ENCODE assay signal across 8 cellular contexts in genomic region chr2:85540131-85540587, GRCh38. TPM values are rescaled to one million over a fixed set of nuclear protein-coding genes. Genes with fewer than 3 reads are reported as not detected.
DNase-seq lines count a peak whose midpoint lies in the region; ATAC-seq and TF ChIP-seq lines count a peak whose summit lies in the region.

No MANE protein-coding gene starts in this region.

- peak overlapping the region; percentile 97 for H3K4me2 ChIP-seq in KMS-11

- H2AFZ ChIP-seq in KMS-11 (ENCODE audit: low read depth) = no peak overlapping the region

- TF ChIP-seq CTCF in BJ (IDR thresholded peaks at IDR 0.05; ENCODE audit: insufficient read depth, low read depth, low read length) (no peak), KMS-11 (conservative IDR thresholded peaks at IDR 0.05; ENCODE audit: low read depth, low read length) (no peak), brain microvascular endothelial cell (IDR thresholded peaks at IDR 0.05; ENCODE audit: low read depth, low read length, missing control alignments) (no peak), mesothelial cell of epicardium (IDR thresholded peaks at IDR 0.05; ENCODE audit: unreplicated experiment) (no peak)

- H3K4me3 Mint-ChIP-seq in mesothelial cell of epicardium = peak overlapping the region; percentile 89

- H3K27me3 ChIP-seq in BJ (ENCODE audit: control insufficient read depth, insufficient read depth, low read length) = no peaks in the 10 kb centered on the region
- H3K27me3 ChIP-seq in KMS-11 (ENCODE audit: insufficient read depth, low read depth) = no peaks in the 10 kb centered on the region; the same call in 1 of the 2 replicates
- H3K27me3 ChIP-seq in brain microvascular endothelial cell (replicated peaks) = no peaks in the 10 kb centered on the region

- H3K36me3 Mint-ChIP-seq in mesothelial cell of epicardium = peaks cover 29% of the 10 kb centered on the region

- H3K27ac Mint-ChIP-seq in mesothelial cell of epicardium = peak overlapping the region; percentile 86

- peaks cover 38% of the 10 kb centered on the region for H4K20me1 ChIP-seq in KMS-11 (ENCODE audit: insufficient read depth)

- H3K36me3 ChIP-seq in BJ (ENCODE audit: control insufficient read depth, insufficient read depth, low read length) (peaks cover 11% of the 10 kb centered on the region), KMS-11 (ENCODE audit: insufficient read depth) (peaks cover 37% of the 10 kb centered on the region), brain microvascular endothelial cell (replicated peaks) (peaks cover 41% of the 10 kb centered on the region)

- H3K4me1 ChIP-seq in KMS-11 (ENCODE audit: low read depth, poor library complexity, severe bottlenecking) = peaks cover 35% of the 10 kb centered on the region

- POLR2A ChIA-PET in BJ (lab: Charles Lee) = interaction anchor here (0.7 to 2.0 kb wide), 6 partner anchors 8 to 126 kb away, joined by 4 to 6 read pairs (median 4); no protein-coding TSS in a partner anchor

- DNase-seq in BJ (ENCODE audit: low read depth) = no peak
- no peak for DNase-seq in brain microvascular endothelial cell
- no peak for DNase-seq in mesothelial cell of epicardium (ENCODE audit: low spot score in 2 of 2, unreplicated experiment in 2 of 2)
- no peak for DNase-seq in germinal center (ENCODE audit: low spot score)
- DNase-seq in OCI-M2 (lab: John Stamatoyannopoulos, UW; ENCODE audit: unreplicated experiment) = no peak

- CTCF ChIA-PET in BJ (lab: Yijun Ruan, JAX) = interaction anchor here (0.7 to 19.5 kb wide), 6 partner anchors 11 to 273 kb away, joined by 3 to 460 read pairs (median 4); partner anchors contain the start of gene SH2D6

- in situ Hi-C loops in brain microvascular endothelial cell (cut with HindIII; ENCODE audit: low pct_ligation_motif_present, low sequenced_read_pairs) = no loop called here

- H3K79me2 ChIP-seq in KMS-11 (ENCODE audit: insufficient read depth, low read depth) = peaks cover 63% of the 10 kb centered on the region

- no peaks in the 10 kb centered on the region for H3K9me3 Mint-ChIP-seq in mesothelial cell of epicardium

- peak overlapping the region; percentile 100 for H3K9ac ChIP-seq in KMS-11

- peak overlapping the region; percentile 99 for H3K27ac ChIP-seq in KMS-11
- H3K27ac ChIP-seq in brain microvascular endothelial cell = peak overlapping the region; percentile 98

- peak overlapping the region; percentile 98 for H3K4me3 ChIP-seq in BJ (ENCODE audit: low read depth, low read length)
- H3K4me3 ChIP-seq in KMS-11 (IDR thresholded peaks at IDR 0.05; ENCODE audit: insufficient read depth, low read depth, low read length) = peak overlapping the region; percentile 93
- peak overlapping the region; percentile 100 for H3K4me3 ChIP-seq in brain microvascular endothelial cell (ENCODE audit: low read depth, low read length)

- no peak for ATAC-seq in HG03196 (IDR thresholded peaks at IDR 0.05; ENCODE audit: unreplicated experiment)
- no peak for ATAC-seq in HG03442 (IDR thresholded peaks at IDR 0.05; ENCODE audit: unreplicated experiment)

- H3K27me3 Mint-ChIP-seq in mesothelial cell of epicardium (ENCODE audit: low read depth) = no peaks in the 10 kb centered on the region

- peaks cover 60% of the 10 kb centered on the region for H3K4me1 Mint-ChIP-seq in mesothelial cell of epicardium

RNA-seq across cellular contexts. Expression of gene MAT2A, which starts 1.2 kb away (rescaled TPM):
- polyA plus RNA-seq in BJ (2011; rRNA removed) = 261 and 302 TPM in 2 replicates
- 83.2 and 91.5 TPM in 2 replicates for polyA minus RNA-seq in BJ (2011; rRNA and poly(A)+ RNA removed)
- total RNA-seq in mesothelial cell of epicardium = 263 to 274 TPM (median 271 TPM) in 3 replicates

RNA-seq across cellular contexts. Expression of gene GGCX, which starts 21.1 kb away (rescaled TPM):
- 44.4 and 45.9 TPM in 2 replicates for polyA plus RNA-seq in BJ (2011; rRNA removed)
- 49.4 and 63.1 TPM in 2 replicates for polyA minus RNA-seq in BJ (2011; rRNA and poly(A)+ RNA removed)
- total RNA-seq in mesothelial cell of epicardium = 57.4 to 58.2 TPM (median 57.7 TPM) in 3 replicates

RNA-seq across cellular contexts. Expression of gene VAMP8, which starts 37.2 kb away (rescaled TPM):
- 0.70 and 2.0 TPM in 2 replicates for polyA plus RNA-seq in BJ (2011; rRNA removed)
- 0.28 TPM in 1 of 2 replicates, not detected in the other for polyA minus RNA-seq in BJ (2011; rRNA and poly(A)+ RNA removed)
- total RNA-seq in mesothelial cell of epicardium = 51.0 to 55.7 TPM (median 55.5 TPM) in 3 replicates

RNA-seq across cellular contexts. Expression of gene VAMP5, which starts 44.1 kb away (rescaled TPM):
- polyA plus RNA-seq in BJ (2011; rRNA removed) = 143 and 161 TPM in 2 replicates
- polyA minus RNA-seq in BJ (2011; rRNA and poly(A)+ RNA removed) = 64.6 and 107 TPM in 2 replicates
- total RNA-seq in mesothelial cell of epicardium = 2.5 to 3.7 TPM (median 3.4 TPM) in 3 replicates

RNA-seq across cellular contexts. Expression of gene RNF181, which starts 55.4 kb away (rescaled TPM):
- polyA plus RNA-seq in BJ (2011; rRNA removed) = 376 and 394 TPM in 2 replicates
- polyA minus RNA-seq in BJ (2011; rRNA and poly(A)+ RNA removed) = 67.9 and 142 TPM in 2 replicates
- total RNA-seq in mesothelial cell of epicardium = 76.6 to 87.4 TPM (median 82.8 TPM) in 3 replicates
